ENCODE assay signal across 9 cellular contexts in the genomic region with DNA sequence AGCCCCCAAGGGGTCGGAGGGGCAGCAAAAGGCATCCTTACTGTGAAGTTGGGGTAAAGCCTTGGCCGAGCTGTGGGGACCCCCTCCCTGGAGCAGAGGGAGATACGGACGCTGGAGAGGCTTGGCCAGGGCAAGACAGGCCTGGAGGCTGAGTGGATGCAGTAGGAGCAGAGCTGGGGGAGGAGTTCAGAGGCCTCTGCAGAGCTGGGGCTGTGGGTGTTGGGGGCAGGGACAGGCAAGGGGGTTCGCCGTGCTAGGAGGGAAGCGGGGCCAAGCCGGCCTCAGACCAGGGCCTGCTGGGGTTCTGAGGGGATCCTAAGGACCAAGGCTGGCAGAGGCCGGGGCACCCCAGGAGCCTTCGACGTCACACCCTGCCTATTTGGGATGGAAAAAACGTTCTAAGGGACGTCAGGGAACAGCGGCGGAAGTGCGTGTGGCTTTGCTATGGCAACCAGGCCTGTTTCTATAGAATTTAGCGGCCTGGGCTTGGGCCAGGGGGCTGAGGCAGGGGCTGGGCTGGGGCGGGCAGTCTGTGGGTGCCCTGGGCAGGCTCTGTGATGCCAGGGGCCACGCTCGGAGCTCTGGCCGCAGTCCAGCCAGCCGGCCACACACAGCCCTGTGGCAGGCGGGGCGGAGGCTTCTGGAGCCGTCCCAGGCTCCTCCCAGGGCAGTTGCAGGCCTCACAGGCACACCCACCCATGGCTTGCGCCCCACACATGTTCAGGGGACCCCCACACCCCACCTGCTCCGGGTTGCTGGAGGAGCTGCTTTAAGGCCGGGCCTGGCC. TPM values are rescaled to one million over a fixed set of nuclear protein-coding genes. Genes with fewer than 3 reads are reported as not detected.
DNase-seq lines count a peak whose midpoint lies in the region; ATAC-seq and TF ChIP-seq lines count a peak whose summit lies in the region.
"Had no signal": no experiment of that assay in that cellular context is flagged by ENCODE, and none has a peak within 500 bp of the region (broad histone marks: within the 10 kb centered on the region; RNA-seq: fewer than 3 reads in every experiment).

No MANE protein-coding gene starts in this region.

- H3K4me1 ChIP-seq in tibial nerve = peaks cover 0 to 72% (median 52%) of the 10 kb centered on the region in 4 donors

- no peaks in the 10 kb centered on the region for H3K27me3 Mint-ChIP-seq in mesothelial cell of epicardium (ENCODE audit: low read depth)

- WGBS in tibial nerve, 2 donors = 14 to 33% methylated on average over 16 of the region's 28 CpGs

- no peak overlapping the region for H3K4me3 ChIP-seq in choroid plexus epithelial cell (ENCODE audit: low read depth, low read length)
- peak overlapping the region; percentile 8 to 44 (median 28) for H3K4me3 ChIP-seq in tibial nerve
- H3K4me3 ChIP-seq: pancreas had no signal

- H3K36me3 ChIP-seq in tibial nerve = peaks cover 0 to 9% (median 0%) of the 10 kb centered on the region in 3 donors
- H3K36me3 ChIP-seq: pancreas had no signal

- H3K9me3 ChIP-seq in tibial nerve = no peaks in the 10 kb centered on the region
- H3K9me3 ChIP-seq: pancreas had no signal

- H3K4me1 Mint-ChIP-seq in mesothelial cell of epicardium = peaks cover 25% of the 10 kb centered on the region

- peak overlapping the region; percentile 30 for H3K27ac Mint-ChIP-seq in mesothelial cell of epicardium

- ATAC-seq in GM19351 (IDR thresholded peaks at IDR 0.05; ENCODE audit: unreplicated experiment) (no peak), HG02938 (IDR thresholded peaks at IDR 0.05; ENCODE audit: unreplicated experiment) (no peak)
- ATAC-seq: pancreas had no signal

- no peak overlapping the region for H3K4me3 Mint-ChIP-seq in mesothelial cell of epicardium

- peak in 1 of 2 donors; percentile 56 for TF ChIP-seq POLR2A in tibial nerve (IDR thresholded peaks at IDR 0.05)

- peak overlapping the region; percentile 71 to 96 (median 85) for H3K27ac ChIP-seq in tibial nerve
- H3K27ac ChIP-seq: pancreas had no signal

- no peaks in the 10 kb centered on the region for H3K36me3 Mint-ChIP-seq in mesothelial cell of epicardium

- peak; percentile 64 to 75 for TF ChIP-seq EP300 in tibial nerve (IDR thresholded peaks at IDR 0.05)

- no peaks in the 10 kb centered on the region for H3K9me3 Mint-ChIP-seq in mesothelial cell of epicardium

- DNase-seq in NCI-H226 (peak; percentile 83), choroid plexus epithelial cell (ENCODE audit: low read depth) (peak; percentile 54), mesothelial cell of epicardium (ENCODE audit: low spot score in 2 of 2, unreplicated experiment in 2 of 2) (no peak), tibial nerve (ENCODE audit: low spot score in 2 of 2) (peak; percentile 64 to 68), NCI-H510A (lab: John Stamatoyannopoulos, UW) (no peak)
- DNase-seq: NCI-H2171 treated with DMSO at 0.1 percent for 48 hours had no signal

- no peak for TF ChIP-seq CTCF in choroid plexus epithelial cell (conservative IDR thresholded peaks at IDR 0.05; ENCODE audit: low read depth, low read length)
- TF ChIP-seq CTCF in mesothelial cell of epicardium (IDR thresholded peaks at IDR 0.05; ENCODE audit: unreplicated experiment) = no peak
- TF ChIP-seq CTCF in tibial nerve (IDR thresholded peaks at IDR 0.05) = peak in 1 of 5 experiments; percentile 9

- H3K27me3 ChIP-seq in tibial nerve = no peaks in the 10 kb centered on the region
- H3K27me3 ChIP-seq: pancreas had no signal

RNA-seq across cellular contexts. Expression of gene TRAF7, which starts 3.7 kb away (rescaled TPM):
- total RNA-seq in mesothelial cell of epicardium (63.1 to 68.5 TPM (median 66.1 TPM) in 3 replicates), tibial nerve (10 to 100 TPM; 29.1 to 53.7 (median 38.4) TPM)

RNA-seq across cellular contexts. Expression of gene RAB26, which starts 10.8 kb away (rescaled TPM):
- total RNA-seq in mesothelial cell of epicardium (1.1 to 1.5 TPM (median 1.3 TPM) in 3 replicates), tibial nerve (not detected)

RNA-seq across cellular contexts. Expression of gene PKD1, which starts 23.5 kb away (rescaled TPM):
- 173 to 183 TPM (median 175 TPM) in 3 replicates for total RNA-seq in mesothelial cell of epicardium
- 100 to 1,000 TPM; 207 to 542 (median 381) TPM for total RNA-seq in tibial nerve

RNA-seq across cellular contexts. Expression of gene CASKIN1, which starts 37.2 kb away (rescaled TPM):
- total RNA-seq in mesothelial cell of epicardium (8.9 to 9.8 TPM (median 9.8 TPM) in 3 replicates), tibial nerve (under 1 TPM in 3 of 4 donors, not detected in 1; 0.20 to 0.63 (median 0.30) TPM)

RNA-seq across cellular contexts. Expression of gene MLST8, which starts 46.0 kb away (rescaled TPM):
- total RNA-seq in mesothelial cell of epicardium = 45.9 to 49.0 TPM (median 47.2 TPM) in 3 replicates
- 10 to 100 TPM; 28.8 to 73.8 (median 43.8) TPM for total RNA-seq in tibial nerve

Comparison
In these comparisons a context has a peak if more than half of its experiments do, and no peak if none do; other contexts are left out.
1. DNase-seq: peak in NCI-H226 (single experiment), choroid plexus epithelial cell (single experiment) and tibial nerve (2 of 2); none in mesothelial cell of epicardium (0 of 2) and NCI-H510A (single experiment).